ENCODE assay signal across 17 cellular contexts in genomic region chr12:21637985-21638891, GRCh38. TPM values are rescaled to one million over a fixed set of nuclear protein-coding genes. Genes with fewer than 3 reads are reported as not detected.
DNase-seq lines count a peak whose midpoint lies in the region; ATAC-seq and TF ChIP-seq lines count a peak whose summit lies in the region.
"Had no signal": no experiment of that assay in that cellular context is flagged by ENCODE, and none has a peak within 500 bp of the region (broad histone marks: within the 10 kb centered on the region; RNA-seq: fewer than 3 reads in every experiment).

No MANE protein-coding gene starts in this region.

- H3K27me3 ChIP-seq in right atrium auricular region, result no peaks in the 10 kb centered on the region
- H3K27me3 ChIP-seq: BLaER1 had no signal

- ATAC-seq in GM21447 (IDR thresholded peaks at IDR 0.05; ENCODE audit: unreplicated experiment), result no peak
- ATAC-seq: SK-N-SH treated with all-trans-retinoic acid at 6 μM for 48 hours; stimulated activated naive CD8-positive, alpha-beta T cell treated with anti-CD3 and anti-CD28 coated beads, Interleukin-15, Interleukin-2, amounts not matched to agents 100 U/mL and 50 U/mL, for 24 hours had no signal

- H3K27ac ChIP-seq in right atrium auricular region (peak overlapping the region; percentile 38 to 54), SK-N-MC (peak overlapping the region; percentile 58), urinary bladder (ENCODE audit: low read depth) (peak overlapping the region; percentile 10), caudate nucleus (ENCODE audit: low read depth, low read length) (no peak overlapping the region)
- H3K27ac ChIP-seq: BLaER1 had no signal

- WGBS in urinary bladder, result 59% methylated on average over 1 of the region's 1 CpG

- no peak for TF ChIP-seq CTCF in right atrium auricular region (IDR thresholded peaks at IDR 0.05)
- no peak for TF ChIP-seq CTCF in fibroblast of the aortic adventitia (IDR thresholded peaks at IDR 0.05; ENCODE audit: insufficient read depth, low read length)

- intact Hi-C loops in cardiac septum (cut with DNase I), result no loop called here

- H3K4me3 ChIP-seq in right atrium auricular region (no peak overlapping the region), SK-N-MC (no peak overlapping the region), fibroblast of the aortic adventitia (ENCODE audit: low read depth, low read length) (no peak overlapping the region), urinary bladder (ENCODE audit: low read depth, low read length) (no peak overlapping the region)
- H3K4me3 ChIP-seq: BLaER1 had no signal

- no peaks in the 10 kb centered on the region for H3K9me3 ChIP-seq in right atrium auricular region
- no peaks in the 10 kb centered on the region for H3K9me3 ChIP-seq in SK-N-MC (ENCODE audit: low read depth, low read length)
- H3K9me3 ChIP-seq: BLaER1 had no signal

- no peak overlapping the region for H3K9ac ChIP-seq in SK-N-MC (ENCODE audit: insufficient read length)
- H3K9ac ChIP-seq: BLaER1 had no signal

- DNase-seq in right atrium auricular region (ENCODE audit: low spot score) (no peak), cardiac septum (ENCODE audit: low spot score) (no peak), SK-N-MC (ENCODE audit: low read depth, low spot score) (no peak), fibroblast of the aortic adventitia (ENCODE audit: low read depth) (peak; percentile 37), NCI-H1436 (lab: John Stamatoyannopoulos, UW) (no peak), caudate nucleus (lab: John Stamatoyannopoulos, UW) (no peak)
- DNase-seq: activated CD4-positive, CD25-positive, alpha-beta regulatory T cell treated with anti-CD3 and anti-CD28 coated beads, Interleukin-2, amount 50 U/mL, for 72 hours; head of caudate nucleus; NCI-H1436 treated with DMSO at 0.1 percent for 48 hours; NK-92 treated with Interleukin-12 subunit alpha and Interleukin-12 subunit beta, amount 100 ng/mL, for 24 hours; posterior cingulate gyrus; stimulated activated CD4-positive, alpha-beta T cell treated with anti-CD3 and anti-CD28 coated beads, Interleukin-4, amount 100 ng/mL, for 4 hours; stimulated activated naive CD8-positive, alpha-beta T cell treated with anti-CD3 and anti-CD28 coated beads, Interleukin-15, Interleukin-2, amounts not matched to agents 100 U/mL and 50 U/mL, for 24 hours had no signal

- H3K4me1 ChIP-seq in right atrium auricular region, result peaks cover 0 to 19% of the 10 kb centered on the region in 2 donors
- H3K4me1 ChIP-seq in urinary bladder (ENCODE audit: insufficient read depth), result no peaks in the 10 kb centered on the region
- H3K4me1 ChIP-seq: BLaER1 had no signal

- H3K36me3 ChIP-seq in right atrium auricular region (peaks cover 70% of the 10 kb centered on the region), SK-N-MC (ENCODE audit: insufficient read depth, low read length) (peaks cover 88% of the 10 kb centered on the region), urinary bladder (ENCODE audit: insufficient read depth) (peaks cover 5% of the 10 kb centered on the region)

RNA-seq across cellular contexts. Expression of gene LDHB, which starts 19.4 kb away (rescaled TPM):
- total RNA-seq in right atrium auricular region, result 1,000 to 10,000 TPM in 1 of 2 donors, 100 to 1,000 TPM in 1; 727 to 1,254 TPM
- total RNA-seq in cardiac septum, result 1,416 TPM
- total RNA-seq in fibroblast of the aortic adventitia (ENCODE audit: low replicate concordance), result 579 and 828 TPM in 2 replicates
- 356 TPM for total RNA-seq in urinary bladder
- polyA plus RNA-seq in urinary bladder, result 465 TPM

RNA-seq across cellular contexts. Expression of gene GYS2, which starts 33.6 kb away (rescaled TPM):
- total RNA-seq in right atrium auricular region, result not detected
- total RNA-seq in cardiac septum, result not detected
- total RNA-seq in fibroblast of the aortic adventitia (ENCODE audit: low replicate concordance), result not detected in 2 replicates
- total RNA-seq in urinary bladder, result not detected
- polyA plus RNA-seq in urinary bladder, result 0.04 TPM
